Comparison of ENCODE assay signal across 1 cellular context in genomic region chr3:51733859-51734571, GRCh38.
TF ChIP-seq lines count a peak whose summit lies in the region.

No MANE protein-coding gene starts in this region.

TF ChIP-seq in GM23338, 12 proteins besides CTCF, POLR2A, EP300 and RAD21:
- TF ChIP-seq REST (IDR thresholded peaks at IDR 0.05; ENCODE audit: unreplicated experiment), result no peak
- no peak for TF ChIP-seq ZNF331 (CRISPR knock-in tag; IDR thresholded peaks at IDR 0.05; ENCODE audit: low read depth)
- TF ChIP-seq ZNF114 (CRISPR knock-in tag; IDR thresholded peaks at IDR 0.05), result no peak
- no peak for TF ChIP-seq EZH2phosphoT487 (IDR thresholded peaks at IDR 0.05; ENCODE audit: unreplicated experiment)
- no peak for TF ChIP-seq ETS1 (IDR thresholded peaks at IDR 0.05)
- TF ChIP-seq ZNF462 (CRISPR knock-in tag; IDR thresholded peaks at IDR 0.05), result no peak
- no peak for TF ChIP-seq NANOG (IDR thresholded peaks at IDR 0.05; ENCODE audit: borderline replicate concordance)
- no peak for TF ChIP-seq EZH2 (IDR thresholded peaks at IDR 0.05; ENCODE audit: low read depth, unreplicated experiment)
- TF ChIP-seq JUNB (IDR thresholded peaks at IDR 0.05; ENCODE audit: unreplicated experiment), result no peak
